ENCODE assay signal across 1 cellular context in genomic region chr19:49231389-49231788, GRCh38.
TF ChIP-seq lines count a peak whose summit lies in the region.

No MANE protein-coding gene starts in this region.

TF ChIP-seq in GM12878, 131 proteins besides CTCF, POLR2A, EP300 and RAD21 (continued from another document and continues in another):
- TF ChIP-seq KLF5 (IDR thresholded peaks at IDR 0.05; ENCODE audit: partially characterized antibody) (no peak), IKZF1 (conservative IDR thresholded peaks at IDR 0.05) (peak; percentile 44; the same call in 1 of the 2 replicates), CEBPZ (IDR thresholded peaks at IDR 0.05; ENCODE audit: low read depth, low read length) (no peak), POU2F2 (IDR thresholded peaks at IDR 0.05; ENCODE audit: borderline replicate concordance, low read depth, low read length) (no peak), SIX5 (IDR thresholded peaks at IDR 0.05; ENCODE audit: low read depth, low read length, severe bottlenecking) (no peak), GABPA (IDR thresholded peaks at IDR 0.05; ENCODE audit: low read depth) (no peak), RB1 (IDR thresholded peaks at IDR 0.05; ENCODE audit: borderline replicate concordance) (no peak), BHLHE40 (IDR thresholded peaks at IDR 0.05; ENCODE audit: borderline replicate concordance in 1 of 2, low read depth in 2 of 2, low read length in 1 of 2) (peak; percentile 50 to 63; a peak in 3 of 4 replicates), STAT1 (conservative IDR thresholded peaks at IDR 0.05) (no peak), ZNF274 (IDR thresholded peaks at IDR 0.05; ENCODE audit: insufficient read depth, insufficient read length) (no peak), MYC (IDR thresholded peaks at IDR 0.05; ENCODE audit: insufficient read depth, insufficient read length, insufficient replicate concordance, low read length, severe bottlenecking) (no peak), BCLAF1 (IDR thresholded peaks at IDR 0.05) (no peak), SIN3A (IDR thresholded peaks at IDR 0.05; ENCODE audit: low read depth, low read length) (no peak), TARDBP (IDR thresholded peaks at IDR 0.05; ENCODE audit: borderline replicate concordance) (no peak), SMC3 (IDR thresholded peaks at IDR 0.05; ENCODE audit: borderline replicate concordance, low read length) (no peak), EGR1 (IDR thresholded peaks at IDR 0.05; ENCODE audit: borderline replicate concordance in 1 of 2, low read depth in 2 of 2, low read length in 2 of 2) (no peak), ZNF24 (IDR thresholded peaks at IDR 0.05) (no peak), DPF2 (IDR thresholded peaks at IDR 0.05) (peak; percentile 71), RAD51 (IDR thresholded peaks at IDR 0.05) (no peak), CHD1 (IDR thresholded peaks at IDR 0.05; ENCODE audit: low read depth, low read length) (no peak), NRF1 (conservative IDR thresholded peaks at IDR 0.05; ENCODE audit: low read depth, low read length) (no peak), NFIC (IDR thresholded peaks at IDR 0.05; ENCODE audit: low read depth, low read length) (peak; percentile 42; the same call in 1 of the 2 replicates), NFXL1 (IDR thresholded peaks at IDR 0.05; ENCODE audit: borderline replicate concordance) (no peak), KDM1A (IDR thresholded peaks at IDR 0.05; ENCODE audit: borderline replicate concordance) (no peak), CBFB (IDR thresholded peaks at IDR 0.05; ENCODE audit: low read depth) (peak; percentile 91), ZNF622 (IDR thresholded peaks at IDR 0.05) (no peak), CHD2 (IDR thresholded peaks at IDR 0.05; ENCODE audit: borderline replicate concordance, low read depth, low read length) (no peak), CBX5 (IDR thresholded peaks at IDR 0.05; ENCODE audit: low read depth) (peak; percentile 66; the same call in 1 of the 2 replicates), RCOR1 (conservative IDR thresholded peaks at IDR 0.05; ENCODE audit: low read depth, low read length) (no peak), BCL11A (IDR thresholded peaks at IDR 0.05; ENCODE audit: low read depth, low read length) (peak; percentile 47; the same call in 1 of the 2 replicates), ETV6 (conservative IDR thresholded peaks at IDR 0.05 in 1 of 2, IDR thresholded peaks at IDR 0.05 in 1 of 2; ENCODE audit: borderline replicate concordance in 1 of 2, low read depth in 1 of 2) (peak in 1 of 2 experiments; percentile 60; a peak in 1 of 4 replicates), SREBF1 (IDR thresholded peaks at IDR 0.05; ENCODE audit: low read length) (no peak), RFX5 (IDR thresholded peaks at IDR 0.05; ENCODE audit: low read depth, low read length) (no peak), HCFC1 (IDR thresholded peaks at IDR 0.05; ENCODE audit: low read length) (no peak), SUPT20H (IDR thresholded peaks at IDR 0.05; ENCODE audit: borderline replicate concordance, control insufficient read depth, low read depth, low read length) (no peak), NR2C2 (IDR thresholded peaks at IDR 0.05; ENCODE audit: borderline replicate concordance, control insufficient read depth, insufficient read length, low read depth) (no peak), PML (IDR thresholded peaks at IDR 0.05; ENCODE audit: low read length) (no peak), PAX5 (IDR thresholded peaks at IDR 0.05; ENCODE audit: borderline replicate concordance, low read depth, low read length) (peak; percentile 90), EED (IDR thresholded peaks at IDR 0.05; ENCODE audit: low read depth) (peak; percentile 79), HDAC6 (IDR thresholded peaks at IDR 0.05; ENCODE audit: unreplicated experiment) (no peak), RUNX3 (IDR thresholded peaks at IDR 0.05; ENCODE audit: low read length) (peak; percentile 94), POLR2AphosphoS5 (IDR thresholded peaks at IDR 0.05; ENCODE audit: low read length) (no peak), TCF7 (IDR thresholded peaks at IDR 0.05; ENCODE audit: borderline replicate concordance) (0 out of 2 replicates have a peak, but pooled peaks have one; percentile 69), STAT3 (IDR thresholded peaks at IDR 0.05; ENCODE audit: low read depth, low read length) (no peak), IRF4 (IDR thresholded peaks at IDR 0.05; ENCODE audit: low read depth, low read length) (peak; percentile 65), NR2F1 (conservative IDR thresholded peaks at IDR 0.05) (peak; percentile 69)
- TF ChIP-seq, protein P1, sequence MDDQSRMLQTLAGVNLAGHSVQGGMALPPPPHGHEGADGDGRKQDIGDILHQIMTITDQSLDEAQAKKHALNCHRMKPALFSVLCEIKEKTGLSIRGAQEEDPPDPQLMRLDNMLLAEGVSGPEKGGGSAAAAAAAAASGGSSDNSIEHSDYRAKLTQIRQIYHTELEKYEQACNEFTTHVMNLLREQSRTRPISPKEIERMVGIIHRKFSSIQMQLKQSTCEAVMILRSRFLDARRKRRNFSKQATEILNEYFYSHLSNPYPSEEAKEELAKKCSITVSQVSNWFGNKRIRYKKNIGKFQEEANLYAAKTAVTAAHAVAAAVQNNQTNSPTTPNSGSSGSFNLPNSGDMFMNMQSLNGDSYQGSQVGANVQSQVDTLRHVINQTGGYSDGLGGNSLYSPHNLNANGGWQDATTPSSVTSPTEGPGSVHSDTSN (IDR thresholded peaks at IDR 0.05; ENCODE audit: insufficient replicate concordance, low read depth, low read length), result no peak
- TF ChIP-seq, protein P2, sequence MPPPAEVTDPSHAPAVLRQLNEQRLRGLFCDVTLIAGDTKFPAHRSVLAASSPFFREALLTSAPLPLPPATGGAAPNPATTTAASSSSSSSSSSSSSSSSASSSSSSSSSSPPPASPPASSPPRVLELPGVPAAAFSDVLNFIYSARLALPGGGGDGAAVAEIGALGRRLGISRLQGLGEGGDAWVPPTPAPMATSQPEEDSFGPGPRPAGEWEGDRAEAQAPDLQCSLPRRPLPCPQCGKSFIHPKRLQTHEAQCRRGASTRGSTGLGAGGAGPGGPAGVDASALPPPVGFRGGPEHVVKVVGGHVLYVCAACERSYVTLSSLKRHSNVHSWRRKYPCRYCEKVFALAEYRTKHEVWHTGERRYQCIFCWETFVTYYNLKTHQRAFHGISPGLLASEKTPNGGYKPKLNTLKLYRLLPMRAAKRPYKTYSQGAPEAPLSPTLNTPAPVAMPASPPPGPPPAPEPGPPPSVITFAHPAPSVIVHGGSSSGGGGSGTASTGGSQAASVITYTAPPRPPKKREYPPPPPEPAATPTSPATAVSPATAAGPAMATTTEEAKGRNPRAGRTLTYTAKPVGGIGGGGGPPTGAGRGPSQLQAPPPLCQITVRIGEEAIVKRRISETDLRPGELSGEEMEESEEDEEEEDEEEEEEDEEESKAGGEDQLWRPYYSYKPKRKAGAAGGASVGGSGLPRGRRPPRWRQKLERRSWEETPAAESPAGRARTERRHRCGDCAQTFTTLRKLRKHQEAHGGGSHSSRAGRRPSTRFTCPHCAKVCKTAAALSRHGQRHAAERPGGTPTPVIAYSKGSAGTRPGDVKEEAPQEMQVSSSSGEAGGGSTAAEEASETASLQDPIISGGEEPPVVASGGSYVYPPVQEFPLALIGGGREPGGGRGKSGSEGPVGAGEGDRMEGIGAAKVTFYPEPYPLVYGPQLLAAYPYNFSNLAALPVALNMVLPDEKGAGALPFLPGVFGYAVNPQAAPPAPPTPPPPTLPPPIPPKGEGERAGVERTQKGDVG (CRISPR knock-in tag; IDR thresholded peaks at IDR 0.05), result no peak
- TF ChIP-seq, protein P3, sequence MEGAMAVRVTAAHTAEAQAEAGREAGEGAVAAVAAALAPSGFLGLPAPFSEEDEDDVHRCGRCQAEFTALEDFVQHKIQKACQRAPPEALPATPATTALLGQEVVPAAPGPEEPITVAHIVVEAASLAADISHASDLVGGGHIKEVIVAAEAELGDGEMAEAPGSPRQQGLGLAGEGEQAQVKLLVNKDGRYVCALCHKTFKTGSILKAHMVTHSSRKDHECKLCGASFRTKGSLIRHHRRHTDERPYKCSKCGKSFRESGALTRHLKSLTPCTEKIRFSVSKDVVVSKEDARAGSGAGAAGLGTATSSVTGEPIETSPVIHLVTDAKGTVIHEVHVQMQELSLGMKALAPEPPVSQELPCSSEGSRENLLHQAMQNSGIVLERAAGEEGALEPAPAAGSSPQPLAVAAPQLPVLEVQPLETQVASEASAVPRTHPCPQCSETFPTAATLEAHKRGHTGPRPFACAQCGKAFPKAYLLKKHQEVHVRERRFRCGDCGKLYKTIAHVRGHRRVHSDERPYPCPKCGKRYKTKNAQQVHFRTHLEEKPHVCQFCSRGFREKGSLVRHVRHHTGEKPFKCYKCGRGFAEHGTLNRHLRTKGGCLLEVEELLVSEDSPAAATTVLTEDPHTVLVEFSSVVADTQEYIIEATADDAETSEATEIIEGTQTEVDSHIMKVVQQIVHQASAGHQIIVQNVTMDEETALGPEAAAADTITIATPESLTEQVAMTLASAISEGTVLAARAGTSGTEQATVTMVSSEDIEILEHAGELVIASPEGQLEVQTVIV (IDR thresholded peaks at IDR 0.05; ENCODE audit: borderline replicate concordance, partially characterized antibody), result no peak
- TF ChIP-seq, protein P4, sequence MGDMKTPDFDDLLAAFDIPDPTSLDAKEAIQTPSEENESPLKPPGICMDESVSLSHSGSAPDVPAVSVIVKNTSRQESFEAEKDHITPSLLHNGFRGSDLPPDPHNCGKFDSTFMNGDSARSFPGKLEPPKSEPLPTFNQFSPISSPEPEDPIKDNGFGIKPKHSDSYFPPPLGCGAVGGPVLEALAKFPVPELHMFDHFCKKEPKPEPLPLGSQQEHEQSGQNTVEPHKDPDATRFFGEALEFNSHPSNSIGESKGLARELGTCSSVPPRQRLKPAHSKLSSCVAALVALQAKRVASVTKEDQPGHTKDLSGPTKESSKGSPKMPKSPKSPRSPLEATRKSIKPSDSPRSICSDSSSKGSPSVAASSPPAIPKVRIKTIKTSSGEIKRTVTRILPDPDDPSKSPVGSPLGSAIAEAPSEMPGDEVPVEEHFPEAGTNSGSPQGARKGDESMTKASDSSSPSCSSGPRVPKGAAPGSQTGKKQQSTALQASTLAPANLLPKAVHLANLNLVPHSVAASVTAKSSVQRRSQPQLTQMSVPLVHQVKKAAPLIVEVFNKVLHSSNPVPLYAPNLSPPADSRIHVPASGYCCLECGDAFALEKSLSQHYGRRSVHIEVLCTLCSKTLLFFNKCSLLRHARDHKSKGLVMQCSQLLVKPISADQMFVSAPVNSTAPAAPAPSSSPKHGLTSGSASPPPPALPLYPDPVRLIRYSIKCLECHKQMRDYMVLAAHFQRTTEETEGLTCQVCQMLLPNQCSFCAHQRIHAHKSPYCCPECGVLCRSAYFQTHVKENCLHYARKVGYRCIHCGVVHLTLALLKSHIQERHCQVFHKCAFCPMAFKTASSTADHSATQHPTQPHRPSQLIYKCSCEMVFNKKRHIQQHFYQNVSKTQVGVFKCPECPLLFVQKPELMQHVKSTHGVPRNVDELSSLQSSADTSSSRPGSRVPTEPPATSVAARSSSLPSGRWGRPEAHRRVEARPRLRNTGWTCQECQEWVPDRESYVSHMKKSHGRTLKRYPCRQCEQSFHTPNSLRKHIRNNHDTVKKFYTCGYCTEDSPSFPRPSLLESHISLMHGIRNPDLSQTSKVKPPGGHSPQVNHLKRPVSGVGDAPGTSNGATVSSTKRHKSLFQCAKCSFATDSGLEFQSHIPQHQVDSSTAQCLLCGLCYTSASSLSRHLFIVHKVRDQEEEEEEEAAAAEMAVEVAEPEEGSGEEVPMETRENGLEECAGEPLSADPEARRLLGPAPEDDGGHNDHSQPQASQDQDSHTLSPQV (IDR thresholded peaks at IDR 0.05), result no peak
- TF ChIP-seq, protein P5, sequence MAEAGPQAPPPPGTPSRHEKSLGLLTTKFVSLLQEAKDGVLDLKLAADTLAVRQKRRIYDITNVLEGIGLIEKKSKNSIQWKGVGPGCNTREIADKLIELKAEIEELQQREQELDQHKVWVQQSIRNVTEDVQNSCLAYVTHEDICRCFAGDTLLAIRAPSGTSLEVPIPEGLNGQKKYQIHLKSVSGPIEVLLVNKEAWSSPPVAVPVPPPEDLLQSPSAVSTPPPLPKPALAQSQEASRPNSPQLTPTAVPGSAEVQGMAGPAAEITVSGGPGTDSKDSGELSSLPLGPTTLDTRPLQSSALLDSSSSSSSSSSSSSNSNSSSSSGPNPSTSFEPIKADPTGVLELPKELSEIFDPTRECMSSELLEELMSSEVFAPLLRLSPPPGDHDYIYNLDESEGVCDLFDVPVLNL (IDR thresholded peaks at IDR 0.05; ENCODE audit: low read depth, low read length), result no peak
